In genomic region chr11:67318239-67318555, GRCh38 we compare ENCODE assay signal across 8 cellular contexts. TPM values are rescaled to one million over a fixed set of nuclear protein-coding genes. Genes with fewer than 3 reads are reported as not detected.
DNase-seq lines count a peak whose midpoint lies in the region; ATAC-seq and TF ChIP-seq lines count a peak whose summit lies in the region.

No MANE protein-coding gene starts in this region.

- no peak for ATAC-seq in HG03196 (IDR thresholded peaks at IDR 0.05; ENCODE audit: unreplicated experiment)

- H3K27ac ChIP-seq in HUES48 (ENCODE audit: low read depth, low read length), result no peak overlapping the region
- H3K27ac ChIP-seq in mucosa of rectum (ENCODE audit: low read depth in 2 of 2, low read length in 2 of 2), result peak overlapping the region; percentile 98

- H3K36me3 ChIP-seq in BE2C (no peaks in the 10 kb centered on the region), HUES48 (ENCODE audit: control insufficient read depth, insufficient read depth, low read length) (no peaks in the 10 kb centered on the region), mucosa of rectum (ENCODE audit: control insufficient read depth in 2 of 2, insufficient read depth in 2 of 2, low read length in 2 of 2) (peaks cover 0 to 5% of the 10 kb centered on the region in 2 donors)

- H3K27me3 ChIP-seq in BE2C (no peaks in the 10 kb centered on the region), HUES48 (ENCODE audit: control insufficient read depth, insufficient read depth, low read length) (peaks cover 22% of the 10 kb centered on the region), mucosa of rectum (ENCODE audit: control insufficient read depth in 2 of 2, insufficient read depth in 2 of 2, low read length in 2 of 2) (no peaks in the 10 kb centered on the region)

- DNase-seq in BE2C (no peak), cardiac fibroblast (ENCODE audit: low read depth in 2 of 2) (no peak), NCI-H446 (lab: John Stamatoyannopoulos, UW) (no peak), epidermal melanocyte (ENCODE audit: insufficient read length, low spot score) (no peak), dedifferentiated amniotic fluid mesenchymal stem cell (ENCODE audit: extremely low spot score) (no peak)

- TF ChIP-seq CTCF in BE2C (IDR thresholded peaks at IDR 0.05; ENCODE audit: low read depth, low read length), result no peak
- TF ChIP-seq CTCF in cardiac fibroblast (IDR thresholded peaks at IDR 0.05; ENCODE audit: low read depth, low read length), result no peak

- no peaks in the 10 kb centered on the region for H3K4me1 ChIP-seq in BE2C
- peaks cover 4% of the 10 kb centered on the region; the same call in 1 of the 2 replicates for H3K4me1 ChIP-seq in HUES48 (ENCODE audit: control insufficient read depth, insufficient read depth, low read length)
- peaks cover 12 to 13% of the 10 kb centered on the region in 2 donors for H3K4me1 ChIP-seq in mucosa of rectum (ENCODE audit: control insufficient read depth in 2 of 2, insufficient read depth in 2 of 2, low read length in 2 of 2)

- H3K9me3 ChIP-seq in BE2C (no peaks in the 10 kb centered on the region), HUES48 (ENCODE audit: control insufficient read depth, insufficient read depth, low read length) (no peaks in the 10 kb centered on the region), mucosa of rectum (ENCODE audit: control insufficient read depth in 2 of 2, low read length in 2 of 2) (no peaks in the 10 kb centered on the region)

- no peak overlapping the region for H3K9ac ChIP-seq in HUES48 (ENCODE audit: low read depth, low read length)
- peak overlapping the region; percentile 84 to 92 for H3K9ac ChIP-seq in mucosa of rectum (ENCODE audit: low read depth in 1 of 2, low read length in 2 of 2)

- H3K4me3 ChIP-seq in BE2C (ENCODE audit: low read depth, low read length) (peak overlapping the region; percentile 85), HUES48 (ENCODE audit: low read depth, low read length) (peak overlapping the region; percentile 86), cardiac fibroblast (replicated peaks in 1 of 2; ENCODE audit: low read depth in 2 of 2, low read length in 2 of 2) (peak overlapping the region; percentile 84 to 93), mucosa of rectum (ENCODE audit: low read length in 2 of 2) (peak overlapping the region; percentile 88)

RNA-seq across cellular contexts. Expression of gene SSH3, which starts 14.9 kb away (rescaled TPM):
- 3.9 TPM for polyA plus RNA-seq in BE2C (2012; ENCODE audit: insufficient read depth, insufficient read length, low read depth)

RNA-seq across cellular contexts. Expression of gene ANKRD13D, which starts 29.1 kb away (rescaled TPM):
- 133 TPM for polyA plus RNA-seq in BE2C (2012; ENCODE audit: insufficient read depth, insufficient read length, low read depth)

RNA-seq across cellular contexts. Expression of gene POLD4, which starts 35.1 kb away (rescaled TPM):
- 33.9 TPM for polyA plus RNA-seq in BE2C (2012; ENCODE audit: insufficient read depth, insufficient read length, low read depth)

RNA-seq across cellular contexts. Expression of gene GRK2, which starts 51.9 kb away (rescaled TPM):
- 272 TPM for polyA plus RNA-seq in BE2C (2012; ENCODE audit: insufficient read depth, insufficient read length, low read depth)

RNA-seq across cellular contexts. Expression of gene CLCF1, which starts 55.2 kb away (rescaled TPM):
- 0.59 TPM for polyA plus RNA-seq in BE2C (2012; ENCODE audit: insufficient read depth, insufficient read length, low read depth)
